8 cellular contexts compared by ENCODE assay signal in genomic region chr20:2206957-2207769, GRCh38.
DNase-seq lines count a peak whose midpoint lies in the region; ATAC-seq and FAIRE-seq lines count a peak whose summit lies in the region.

No MANE protein-coding gene starts in this region.

- peak; percentile 26 to 40 (median 37) for DNase-seq in CD4-positive, alpha-beta memory T cell
- DNase-seq in MV-4-11 (lab: John Stamatoyannopoulos, UW), result peak; percentile 59
- peak; percentile 80 for DNase-seq in UCSD-AML1 (lab: John Stamatoyannopoulos, UW; ENCODE audit: unreplicated experiment)
- peak; percentile 73 to 86 for DNase-seq in T47D (ENCODE audit: low read depth in 1 of 2, low spot score in 1 of 2)
- DNase-seq in iPS-NIHi7 (ENCODE audit: extremely low spot score), result peak; percentile 93
- DNase-seq in small intestine, result peak; percentile 56

- ATAC-seq in GM21447 (IDR thresholded peaks at IDR 0.05; ENCODE audit: unreplicated experiment) (peak; percentile 53), HG03025 (IDR thresholded peaks at IDR 0.05; ENCODE audit: low FRiP score, unreplicated experiment) (no peak)

- 1 to 2% (median 2%) methylated on average over 58 to 82 of the region's 82 CpGs for WGBS in small intestine, 3 donors

- no peaks in the 10 kb centered on the region for H3K36me3 ChIP-seq in CD4-positive, alpha-beta memory T cell (ENCODE audit: insufficient read depth, low read length)
- no peaks in the 10 kb centered on the region for H3K36me3 ChIP-seq in small intestine (ENCODE audit: control insufficient read depth in 2 of 2, insufficient read depth in 2 of 2, low read length in 2 of 2)

- peaks cover 0 to 4% (median 2%) of the 10 kb centered on the region in 4 donors for H3K4me1 Mint-ChIP-seq in CD4-positive, alpha-beta memory T cell

- H3K9me3 Mint-ChIP-seq in CD4-positive, alpha-beta memory T cell, result no peaks in the 10 kb centered on the region

- in situ Hi-C loops in T47D (cut with HindIII; ENCODE audit: low pct_unique_long_range_greater_than_20kb, low sequenced_read_pairs), result no loop called here

- no peak for FAIRE-seq in small intestine (lab: Jason Lieb, UNC)

- no peaks in the 10 kb centered on the region for H3K9me3 ChIP-seq in CD4-positive, alpha-beta memory T cell (ENCODE audit: control insufficient read depth in 1 of 2, low read length in 2 of 2)
- H3K9me3 ChIP-seq in small intestine (ENCODE audit: control insufficient read depth, low read depth), result no peaks in the 10 kb centered on the region

- H3K36me3 Mint-ChIP-seq in CD4-positive, alpha-beta memory T cell, result no peaks in the 10 kb centered on the region

- POLR2A ChIA-PET in CD4-positive, alpha-beta memory T cell (lab: Charles Lee; ENCODE audit: partially characterized antibody), result interaction anchor here (1.0 kb wide), 1 partner anchor 104 kb away, joined by 3 read pairs; no protein-coding TSS in a partner anchor

- CTCF ChIA-PET in CD4-positive, alpha-beta memory T cell (lab: Charles Lee; ENCODE audit: partially characterized antibody), result interaction anchor here (0.8 to 3.7 kb wide), 14 partner anchors 11 to 440 kb away, joined by 3 to 18 read pairs (median 4); no protein-coding TSS in a partner anchor

- H3K4me1 ChIP-seq in CD4-positive, alpha-beta memory T cell (ENCODE audit: insufficient read depth, low read length), result peaks cover 9% of the 10 kb centered on the region
- peaks cover 0 to 2% of the 10 kb centered on the region in 2 donors for H3K4me1 ChIP-seq in small intestine (ENCODE audit: control insufficient read depth in 2 of 2, insufficient read depth in 1 of 2, low read depth in 1 of 2, low read length in 1 of 2)

- H3K4me3 ChIP-seq in CD4-positive, alpha-beta memory T cell (ENCODE audit: low read length in 2 of 2), result peak overlapping the region; percentile 11 to 51
- H3K4me3 ChIP-seq in small intestine (ENCODE audit: low read depth in 1 of 2, low read length in 2 of 2), result peak overlapping the region; percentile 34 to 56

- H3K27me3 ChIP-seq in CD4-positive, alpha-beta memory T cell (ENCODE audit: insufficient read depth, low read length), result peaks cover 9% of the 10 kb centered on the region
- H3K27me3 ChIP-seq in small intestine (ENCODE audit: control insufficient read depth in 2 of 2, insufficient read depth in 2 of 2, low read length in 2 of 2), result no peaks in the 10 kb centered on the region

- H3K27ac ChIP-seq in CD4-positive, alpha-beta memory T cell (ENCODE audit: low read depth, low read length), result no peak overlapping the region
- H3K27ac ChIP-seq in small intestine (ENCODE audit: low read depth in 1 of 2, low read length in 1 of 2), result no peak overlapping the region

- intact Hi-C loops in CD4-positive, alpha-beta memory T cell (cut with micrococcal nuclease), result no loop called here

- H3K27ac Mint-ChIP-seq in CD4-positive, alpha-beta memory T cell, result no peak overlapping the region

- peak overlapping the region; percentile 69 to 82 (median 74) for H3K4me3 Mint-ChIP-seq in CD4-positive, alpha-beta memory T cell

- H3K27me3 Mint-ChIP-seq in CD4-positive, alpha-beta memory T cell, result peaks cover 21 to 29% of the 10 kb centered on the region in 2 donors

Comparison
In these comparisons a context has a peak if more than half of its experiments do, and no peak if none do; other contexts are left out.
1. DNase-seq: peak in every context shown above with its lines; median percentile 93 in iPS-NIHi7; 80 in UCSD-AML1; 80 in T47D; 59 in MV-4-11; 56 in small intestine; 37 in CD4-positive, alpha-beta memory T cell.